In the genomic region with DNA sequence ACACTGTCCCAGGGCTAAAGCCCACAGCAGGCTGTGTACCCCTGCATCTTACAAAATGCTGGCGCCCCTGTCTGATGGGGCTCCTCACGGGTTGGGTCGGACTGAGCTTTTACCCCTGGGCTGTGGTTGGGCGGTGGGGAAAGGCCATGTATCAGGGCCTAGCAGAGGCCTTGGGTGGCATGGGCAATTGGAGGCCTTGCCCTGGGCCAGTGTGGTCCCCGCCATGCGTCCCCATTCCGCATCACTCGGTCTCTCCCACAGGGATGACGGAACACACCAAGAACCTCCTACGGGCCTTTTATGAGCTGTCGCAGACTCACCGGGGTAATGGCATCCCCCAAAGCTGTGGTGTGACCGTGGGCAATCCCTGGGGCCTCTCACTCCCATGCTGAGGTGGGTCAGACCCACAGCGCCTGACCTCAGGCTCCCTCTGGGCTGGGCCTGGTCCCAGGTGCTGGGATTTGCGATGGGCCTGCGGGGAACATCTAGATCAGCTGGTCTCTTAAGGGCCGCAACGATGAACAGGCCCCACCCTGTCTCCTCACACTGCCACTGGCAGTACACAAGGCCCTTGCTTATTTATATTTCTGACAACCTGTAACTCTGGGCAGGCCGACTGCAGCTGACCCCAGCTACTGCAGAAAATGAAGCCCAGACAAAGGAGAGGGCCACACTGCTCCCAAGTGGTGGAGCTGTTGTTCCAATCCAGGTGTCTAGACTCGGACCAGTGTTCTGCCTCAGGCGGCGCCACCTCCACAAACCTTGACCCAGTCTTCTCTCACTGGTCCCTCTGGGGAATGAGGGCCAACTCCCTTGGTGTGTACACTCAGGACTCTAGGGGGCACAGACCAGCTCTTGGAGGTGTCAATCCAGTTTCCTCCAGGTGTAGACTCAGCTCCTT, we compare ENCODE assay signal across 19 cellular contexts. TPM values are rescaled to one million over a fixed set of nuclear protein-coding genes. Genes with fewer than 3 reads are reported as not detected.
DNase-seq lines count a peak whose midpoint lies in the region; ATAC-seq, FAIRE-seq and TF ChIP-seq lines count a peak whose summit lies in the region.
"Had no signal": no experiment of that assay in that cellular context is flagged by ENCODE, and none has a peak within 500 bp of the region (broad histone marks: within the 10 kb centered on the region; RNA-seq: fewer than 3 reads in every experiment).

No MANE protein-coding gene starts in this region.

- H3K4me3 ChIP-seq in HEK293 (ENCODE audit: low read depth, low read length) (no peak overlapping the region), kidney (ENCODE audit: low read length in 2 of 2) (no peak overlapping the region), thoracic aorta (no peak overlapping the region)

- no peak for ATAC-seq in thoracic aorta (ENCODE audit: insufficient number of reproducible peaks, low FRiP score, low read depth)
- no peak for ATAC-seq in GM18907 (IDR thresholded peaks at IDR 0.05; ENCODE audit: unreplicated experiment)

- POLR2A ChIA-PET in HEK293 (lab: Yijun Ruan, JAX): interaction anchor here (0.6 kb wide), 1 partner anchor 29 kb away, joined by 8 read pairs; no protein-coding TSS in a partner anchor

- H3K27ac ChIP-seq in HEK293 (ENCODE audit: extremely low read depth, low read depth, low read length): no peak overlapping the region
- peak overlapping the region; percentile 98 for H3K27ac ChIP-seq in angular gyrus (ENCODE audit: low read depth, low read length)
- H3K27ac ChIP-seq in kidney (ENCODE audit: low read depth in 2 of 2, low read length in 2 of 2): no peak overlapping the region
- H3K27ac ChIP-seq in thoracic aorta: peak overlapping the region; percentile 94 to 98

- peak; percentile 40 for DNase-seq in kidney
- DNase-seq in thoracic aorta (ENCODE audit: low spot score): no peak
- no peak for DNase-seq in OCI-M2 (lab: John Stamatoyannopoulos, UW; ENCODE audit: unreplicated experiment)
- no peak for DNase-seq in DMS153 (lab: John Stamatoyannopoulos, UW)
- DNase-seq: ACHN; CD4-positive, alpha-beta memory T cell; GF-D8; GOT3; Karpas-422; MM.1S; NCI-H1105; NCI-H187; NCI-H774 had no signal

- peaks cover 3 to 88% of the 10 kb centered on the region in 2 experiments; a peak in 2 of 3 replicates for H3K36me3 ChIP-seq in HEK293 (ENCODE audit: control insufficient read depth in 2 of 2, insufficient read depth in 1 of 2, low read length in 2 of 2)
- H3K36me3 ChIP-seq in kidney (ENCODE audit: control insufficient read depth in 1 of 2, insufficient read depth in 2 of 2, low read length in 2 of 2): peaks cover 15 to 35% of the 10 kb centered on the region in 2 donors
- peaks cover 36% of the 10 kb centered on the region for H3K36me3 ChIP-seq in thoracic aorta

- H3K27me3 ChIP-seq in thoracic aorta (replicated peaks; ENCODE audit: insufficient read depth): no peaks in the 10 kb centered on the region

- H3K9ac ChIP-seq in kidney (ENCODE audit: low read length in 2 of 2): no peak overlapping the region

- CTCF ChIA-PET in HEK293 (lab: Yijun Ruan, JAX): interaction anchor here (1.0 to 2.1 kb wide), 3 partner anchors 19 to 159 kb away, joined by 3 to 16 read pairs (median 5); no protein-coding TSS in a partner anchor

- H3K9me3 ChIP-seq in HEK293 (ENCODE audit: control insufficient read depth, insufficient read depth, low read depth, low read length) (no peaks in the 10 kb centered on the region), kidney (ENCODE audit: control insufficient read depth in 1 of 2, low read length in 2 of 2) (no peaks in the 10 kb centered on the region), thoracic aorta (no peaks in the 10 kb centered on the region)

- FAIRE-seq in kidney (lab: Jason Lieb, UNC): no peak
- FAIRE-seq: D721Med, RCC 7860 had no signal

- intact Hi-C loops in kidney (cut with DNase I): no loop called here

- H3K4me1 ChIP-seq in HEK293 (ENCODE audit: control insufficient read depth, insufficient read depth, low read length) (no peaks in the 10 kb centered on the region), kidney (ENCODE audit: control insufficient read depth in 1 of 2, insufficient read depth in 1 of 2, low read depth in 1 of 2, low read length in 2 of 2) (peaks cover 0 to 3% of the 10 kb centered on the region in 2 donors), thoracic aorta (ENCODE audit: control insufficient read depth in 1 of 2, low read depth in 2 of 2) (peaks cover 27 to 54% of the 10 kb centered on the region in 2 donors)

- TF ChIP-seq CTCF in HEK293 (tag by site-specific recombination; IDR thresholded peaks at IDR 0.05): no peak
- no peak for TF ChIP-seq CTCF in kidney (IDR thresholded peaks at IDR 0.05; ENCODE audit: borderline replicate concordance, extremely low read depth, insufficient read depth)
- no peak for TF ChIP-seq CTCF in thoracic aorta (IDR thresholded peaks at IDR 0.05)

TF ChIP-seq in HEK293, 187 proteins besides CTCF, POLR2A, EP300 and RAD21:
- TF ChIP-seq ZNF2 (tag by site-specific recombination; IDR thresholded peaks at IDR 0.05): no peak
- peak; percentile 53 for TF ChIP-seq ZIC2 (tag by site-specific recombination; IDR thresholded peaks at IDR 0.05)

RNA-seq across cellular contexts. Expression of a gene that starts 12.3 kb away (rescaled TPM):
- total RNA-seq in kidney: 0.31 TPM
- 0.92 TPM for polyA plus RNA-seq in kidney (ENCODE audit: insufficient read depth, low read depth, low replicate concordance)
- total RNA-seq in thoracic aorta: 1 to 10 TPM; 1.2 to 1.5 TPM
- total RNA-seq: CD4-positive, alpha-beta memory T cell; NCI-H460 had no signal
- polyA plus RNA-seq: CD4-positive, alpha-beta memory T cell had no signal

RNA-seq across cellular contexts. Expression of a gene that starts 14.5 kb away (rescaled TPM):
- 43.4 TPM for total RNA-seq in kidney
- 28.4 TPM for polyA plus RNA-seq in kidney (ENCODE audit: insufficient read depth, low read depth, low replicate concordance)
- 10 to 100 TPM; 33.9 to 56.2 TPM for total RNA-seq in thoracic aorta

RNA-seq across cellular contexts. Expression of a gene that starts 38.8 kb away (rescaled TPM):
- total RNA-seq in kidney (9.7 TPM), thoracic aorta (1 to 10 TPM in 1 of 2 donors, not detected in 1; 2.5 TPM)
- 27.8 TPM for polyA plus RNA-seq in kidney (ENCODE audit: insufficient read depth, low read depth, low replicate concordance)
- total RNA-seq: NCI-H460 had no signal
- polyA plus RNA-seq: CD4-positive, alpha-beta memory T cell had no signal

Comparison
In these comparisons a context has a peak if more than half of its experiments do, and no peak if none do; other contexts are left out.
1. H3K27ac ChIP-seq: peak in angular gyrus (single experiment) and thoracic aorta (2 of 2); none in HEK293 (single experiment) and kidney (0 of 2).